9 cellular contexts compared by ENCODE assay signal in the genomic region with DNA sequence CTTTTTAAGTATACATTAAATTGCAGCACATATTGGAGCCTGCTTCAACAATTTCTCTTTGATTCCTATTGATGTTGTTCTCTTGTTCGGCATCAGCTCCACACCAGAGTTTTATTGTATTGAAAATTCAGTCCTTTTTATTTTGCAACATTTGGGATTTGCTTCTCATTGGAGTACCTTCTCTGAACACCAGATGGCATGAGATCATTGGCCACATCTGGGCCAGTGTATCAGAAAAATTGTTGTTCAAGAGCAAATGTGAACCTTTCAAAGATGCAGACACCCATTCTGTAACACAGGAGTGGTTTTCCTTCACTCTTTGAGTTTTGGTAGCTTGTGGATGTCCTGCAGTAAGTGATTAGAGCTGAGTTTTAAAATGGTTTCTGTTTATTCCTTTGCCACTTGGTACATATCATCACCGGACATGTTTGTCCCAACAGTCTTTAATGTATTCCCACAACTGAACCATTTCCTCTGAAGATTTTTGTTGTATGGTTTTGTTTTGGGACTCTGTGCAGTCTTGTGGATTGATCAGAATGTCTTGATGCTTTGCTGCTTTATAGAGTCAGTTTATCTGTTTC.
DNase-seq lines count a peak whose midpoint lies in the region; ATAC-seq and TF ChIP-seq lines count a peak whose summit lies in the region.
"Had no signal": no experiment of that assay in that cellular context is flagged by ENCODE, and none has a peak within 500 bp of the region (broad histone marks: within the 10 kb centered on the region; RNA-seq: fewer than 3 reads in every experiment).

No MANE protein-coding gene starts in this region.

- H3K27ac ChIP-seq in AG04450 (ENCODE audit: low read depth, low read length) (no peak overlapping the region), brain microvascular endothelial cell (no peak overlapping the region)

- H3K27me3 ChIP-seq in AG04450 (ENCODE audit: control insufficient read depth, insufficient read depth, low read length) (peaks cover 3% of the 10 kb centered on the region), brain microvascular endothelial cell (replicated peaks) (no peaks in the 10 kb centered on the region)

- in situ Hi-C loops in brain microvascular endothelial cell (cut with HindIII; ENCODE audit: low pct_ligation_motif_present, low sequenced_read_pairs), result no loop called here

- peak; percentile 90 for TF ChIP-seq CTCF in AG04450 (IDR thresholded peaks at IDR 0.05; ENCODE audit: low read depth, low read length)
- TF ChIP-seq CTCF in GM12875 (IDR thresholded peaks at IDR 0.05; ENCODE audit: borderline replicate concordance, insufficient read depth, low read depth, low read length), result peak; percentile 53; the same call in 1 of the 2 replicates
- peak; percentile 77 for TF ChIP-seq CTCF in brain microvascular endothelial cell (IDR thresholded peaks at IDR 0.05; ENCODE audit: low read depth, low read length, missing control alignments)

- DNase-seq in AG04450 (ENCODE audit: low read depth, low spot score), result peak; percentile 23
- peak; percentile 53 for DNase-seq in NCI-H1417 treated with DMSO at 0.1 percent for 48 hours (lab: John Stamatoyannopoulos, UW)
- DNase-seq in brain microvascular endothelial cell, result peak; percentile 40
- DNase-seq in medulla oblongata (ENCODE audit: extremely low spot score), result peak; percentile 30
- DNase-seq in stimulated activated CD4-positive, alpha-beta T cell treated with anti-CD3 and anti-CD28 coated beads, Interleukin-2, amount 100 ng/mL, for 48 hours, result no peak
- no peak for DNase-seq in KG1 (lab: John Stamatoyannopoulos, UW)

- no peaks in the 10 kb centered on the region for H3K36me3 ChIP-seq in brain microvascular endothelial cell (replicated peaks)

- no peaks in the 10 kb centered on the region for H3K9me3 ChIP-seq in AG04450 (ENCODE audit: control insufficient read depth, insufficient read depth, low read length)

- ATAC-seq in HG03432 (IDR thresholded peaks at IDR 0.05; ENCODE audit: unreplicated experiment), result no peak
- ATAC-seq: effector memory CD8-positive, alpha-beta T cell had no signal

- POLR2A ChIA-PET in AG04450 (lab: Yijun Ruan, JAX), result no interaction called here

- H3K4me3 ChIP-seq in AG04450 (ENCODE audit: low read depth, low read length) (no peak overlapping the region), GM12875 (ENCODE audit: low read depth, low read length) (no peak overlapping the region), brain microvascular endothelial cell (ENCODE audit: low read depth, low read length) (no peak overlapping the region)

- CTCF ChIA-PET in AG04450 (lab: Charles Lee), result interaction anchor here (0.6 to 10.3 kb wide), 33 partner anchors 8 to 344 kb away, joined by 3 to 366 read pairs (median 4); no protein-coding TSS in a partner anchor

Comparison
In these comparisons a context has a peak if more than half of its experiments do, and no peak if none do; other contexts are left out.
1. DNase-seq: peak in AG04450 (single experiment), NCI-H1417 treated with DMSO at 0.1 percent for 48 hours (single experiment), brain microvascular endothelial cell (single experiment) and medulla oblongata (single experiment); none in stimulated activated CD4-positive, alpha-beta T cell treated with anti-CD3 and anti-CD28 coated beads, Interleukin-2, amount 100 ng/mL, for 48 hours (0 of 2) and KG1 (single experiment).
2. Peak in every context shown above with its lines, with median percentiles within 50 percentile points of each other: CTCF ChIP-seq.